In the genomic region with DNA sequence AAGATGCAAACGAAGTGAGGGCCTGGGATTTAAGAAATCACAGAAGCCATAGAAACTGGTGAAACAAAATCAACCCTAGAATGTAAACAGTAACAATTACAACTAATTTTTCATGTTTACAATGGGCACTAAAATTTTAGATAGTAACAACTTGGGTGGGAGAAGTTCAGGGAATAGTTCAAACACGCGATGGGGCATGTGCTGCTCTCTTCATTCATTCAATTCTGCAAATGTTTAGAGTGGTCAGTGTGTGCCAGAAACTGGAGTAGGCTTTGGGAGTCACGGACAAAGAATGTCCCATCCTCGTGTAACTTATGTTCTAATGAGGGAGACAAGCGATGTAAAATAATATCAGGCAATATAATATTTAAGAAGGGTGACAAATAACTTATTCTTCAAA, we compare ENCODE assay signal across 10 cellular contexts.
"Had no signal": no experiment of that assay in that cellular context is flagged by ENCODE, and none has a peak within 500 bp of the region (broad histone marks: within the 10 kb centered on the region; RNA-seq: fewer than 3 reads in every experiment).

No MANE protein-coding gene starts in this region.

- H3K4me1 Mint-ChIP-seq: GM23338 had no signal

- H3K36me3 ChIP-seq: HAP-1 had no signal

- FAIRE-seq: H1, H54 had no signal

- H3K4me3 Mint-ChIP-seq: GM23338, H9 had no signal

- H3K27ac Mint-ChIP-seq: GM23338, H9 had no signal

- ATAC-seq: GM23338, HCT116 had no signal

- H3K4me3 ChIP-seq: GM23248, GM23338, HAP-1 had no signal

- H3K9me3 ChIP-seq: HAP-1 had no signal

- H3K27ac ChIP-seq: GM23248 had no signal

- DNase-seq: GM23248, GOT3, H7, H9, HCEC 1CT had no signal

- H3K9me3 Mint-ChIP-seq: GM23338, H9 had no signal
